In genomic region chr19:6739390-6739883, GRCh38 we compare ENCODE assay signal across 8 cellular contexts. TPM values are rescaled to one million over a fixed set of nuclear protein-coding genes. Genes with fewer than 3 reads are reported as not detected.
A peak's percentile ranks its signal among the peaks of the same experiment; 100 is the strongest.
DNase-seq lines count a peak whose midpoint lies in the region; ATAC-seq and TF ChIP-seq lines count a peak whose summit lies in the region.

Gene TRIP10 (plus strand): TSS chr19:6739680. CDS start chr19:6739762, 82 bp downstream.

- no peaks in the 10 kb centered on the region; the same call in 1 of the 2 replicates for H3K36me3 ChIP-seq in MM.1S (replicated peaks; ENCODE audit: insufficient read depth, low read length)
- H3K36me3 ChIP-seq in urinary bladder (ENCODE audit: insufficient read depth) = no peaks in the 10 kb centered on the region

- under 1% methylated on average over 47 of the region's 47 CpGs for WGBS in urinary bladder

- ATAC-seq in GM18511 (IDR thresholded peaks at IDR 0.05; ENCODE audit: unreplicated experiment) = no peak

- H2AFZ ChIP-seq in MM.1S (ENCODE audit: low read length) = peak within 1 kb of the TSS; percentile 79

- H4K20me1 ChIP-seq in MM.1S (ENCODE audit: insufficient read depth, low read length) = no peaks in the 10 kb centered on the region

- peak; percentile 28 for DNase-seq in DMS79 (lab: John Stamatoyannopoulos, UW)
- peak; percentile 89 for DNase-seq in MM.1S
- DNase-seq in T1000 (lab: John Stamatoyannopoulos, UW) = peak; percentile 57
- DNase-seq in astrocyte of the cerebellum (ENCODE audit: low read depth) = no peak
- peak; percentile 90 for DNase-seq in hepatic stellate cell (ENCODE audit: low spot score)
- peak; percentile 84 for DNase-seq in putamen (ENCODE audit: low spot score)

- no peaks in the 10 kb centered on the region for H3K9me2 ChIP-seq in MM.1S (replicated peaks; ENCODE audit: insufficient read depth, low read length)

- peaks cover 36% of the 10 kb centered on the region for H3F3A ChIP-seq in MM.1S (ENCODE audit: insufficient read depth, low read length)

- H3K4me3 ChIP-seq in MM.1S (ENCODE audit: low read length) (peak within 1 kb of the TSS; percentile 96), astrocyte of the cerebellum (ENCODE audit: low read depth, low read length) (peak within 1 kb of the TSS; percentile 88), urinary bladder (ENCODE audit: low read depth, low read length) (peak within 1 kb of the TSS; percentile 78)

- no peaks in the 10 kb centered on the region for H3K9me3 ChIP-seq in MM.1S (replicated peaks; ENCODE audit: insufficient read depth, low read length)

- peak within 1 kb of the TSS; percentile 65 for H3K27ac ChIP-seq in MM.1S (ENCODE audit: low read length)
- peak within 1 kb of the TSS; percentile 83 for H3K27ac ChIP-seq in urinary bladder (ENCODE audit: low read depth)

- H3K79me2 ChIP-seq in MM.1S (ENCODE audit: low read length) = peaks cover 44% of the 10 kb centered on the region

- H3K9ac ChIP-seq in MM.1S (ENCODE audit: low read length) = peak within 1 kb of the TSS; percentile 77

- H3K4me2 ChIP-seq in MM.1S (ENCODE audit: low read depth, low read length) = peak within 1 kb of the TSS; percentile 87

- peaks cover 23% of the 10 kb centered on the region for H3K4me1 ChIP-seq in MM.1S (ENCODE audit: low read length)
- H3K4me1 ChIP-seq in urinary bladder (ENCODE audit: insufficient read depth) = no peaks in the 10 kb centered on the region

- H3K27me3 ChIP-seq in MM.1S (replicated peaks; ENCODE audit: insufficient read depth, low read length) = no peaks in the 10 kb centered on the region

- TF ChIP-seq CTCF in MM.1S (IDR thresholded peaks at IDR 0.05; ENCODE audit: low read length) = no peak
- no peak for TF ChIP-seq CTCF in astrocyte of the cerebellum (IDR thresholded peaks at IDR 0.05; ENCODE audit: low read depth, low read length, missing control alignments)

- in situ Hi-C loops in astrocyte of the cerebellum (cut with HindIII; ENCODE audit: low sequenced_read_pairs) = no loop called here

RNA-seq across cellular contexts. Expression of gene TRIP10, which starts in this region (rescaled TPM):
- 28.5 TPM for total RNA-seq in urinary bladder
- polyA plus RNA-seq in urinary bladder = 113 TPM
